In the genomic region with DNA sequence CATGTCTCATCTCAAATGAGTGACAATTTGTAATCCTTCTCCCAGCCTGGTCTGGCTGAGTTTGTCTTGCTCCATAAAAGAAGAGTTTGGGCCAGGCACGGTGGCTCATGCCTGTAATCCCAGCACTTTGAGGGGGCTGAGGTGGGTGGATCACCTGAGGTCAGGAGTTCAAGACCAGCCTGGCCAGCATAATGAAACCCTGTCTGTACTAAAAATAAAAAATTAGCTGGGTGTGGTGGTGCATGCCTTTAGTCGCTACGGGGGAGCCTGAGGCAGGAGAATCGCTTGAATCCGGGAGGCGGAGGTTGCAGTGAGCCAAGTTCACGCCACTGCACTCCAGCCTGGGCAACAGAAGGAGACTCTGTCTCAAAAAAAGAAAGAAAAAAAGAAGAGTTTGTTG, we compare ENCODE assay signal across 2 cellular contexts. TPM values are rescaled to one million over a fixed set of nuclear protein-coding genes. Genes with fewer than 3 reads are reported as not detected.
"Had no signal": no experiment of that assay in that cellular context is flagged by ENCODE, and none has a peak within 500 bp of the region (broad histone marks: within the 10 kb centered on the region; RNA-seq: fewer than 3 reads in every experiment).

No MANE protein-coding gene starts in this region.

RNA-seq across cellular contexts. Expression of a gene that starts 15.8 kb away (rescaled TPM):
- total RNA-seq: GM23248, HFFc6 had no signal
- polyA plus RNA-seq: GM23248 had no signal
